In the genomic region with DNA sequence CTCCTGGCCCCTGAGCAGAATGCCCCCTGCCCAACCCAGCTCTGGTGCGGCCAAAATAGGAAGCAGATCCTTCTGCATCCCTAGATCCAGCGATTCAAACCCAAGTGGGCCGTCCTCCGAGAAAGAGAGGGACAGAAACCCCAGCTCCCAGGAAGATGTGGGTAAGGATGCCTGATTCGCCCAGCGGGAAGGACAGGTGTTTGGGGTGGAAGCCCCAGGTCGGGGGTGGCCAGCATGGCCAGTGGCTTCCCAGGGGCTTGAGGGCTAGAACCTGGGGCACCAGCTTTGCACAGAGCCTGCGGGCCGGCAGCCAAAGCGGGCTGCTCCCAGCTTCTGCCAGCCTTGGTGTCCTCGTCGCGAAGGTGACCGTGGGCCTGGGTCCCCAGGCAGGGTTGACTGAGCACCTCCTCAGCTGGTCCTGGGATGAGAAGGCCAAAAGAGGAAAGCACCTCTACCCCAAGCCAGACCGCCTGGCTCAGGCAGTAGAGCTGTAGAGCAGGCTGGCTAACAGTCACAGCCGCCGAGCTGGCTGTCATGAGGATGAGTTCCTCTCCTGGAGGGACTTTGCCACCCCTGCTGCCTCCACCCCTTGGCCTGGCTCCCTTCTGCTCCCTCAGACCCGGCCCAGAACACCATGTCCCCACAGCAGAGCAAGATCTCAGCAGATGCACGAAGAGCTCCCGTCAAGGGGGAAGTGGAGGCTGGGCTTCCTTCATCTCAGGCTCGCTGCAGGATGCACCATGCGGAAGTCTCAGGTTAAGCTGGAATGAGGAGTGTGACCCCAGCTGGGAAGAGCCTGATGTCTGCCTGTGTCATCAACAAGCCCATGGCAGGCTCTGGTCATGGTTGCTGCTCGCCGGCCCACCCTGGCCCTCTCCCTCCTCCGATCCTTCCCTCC, we compare ENCODE assay signal across 19 cellular contexts. TPM values are rescaled to one million over a fixed set of nuclear protein-coding genes. Genes with fewer than 3 reads are reported as not detected.
DNase-seq lines count a peak whose midpoint lies in the region; ATAC-seq and TF ChIP-seq lines count a peak whose summit lies in the region.
"Had no signal": no experiment of that assay in that cellular context is flagged by ENCODE, and none has a peak within 500 bp of the region (broad histone marks: within the 10 kb centered on the region; RNA-seq: fewer than 3 reads in every experiment).

No MANE protein-coding gene starts in this region.

- CTCF ChIA-PET in activated CD4-positive, alpha-beta T cell treated with anti-CD3 and anti-CD28 coated beads for 36 hours (lab: Charles Lee) = no interaction called here

- H3K4me1 ChIP-seq in H9 (ENCODE audit: insufficient read depth, low read length) (no peaks in the 10 kb centered on the region), spleen (no peaks in the 10 kb centered on the region)
- H3K4me1 ChIP-seq: A549, Caco-2 had no signal

- H4K8ac ChIP-seq in H9 (replicated peaks; ENCODE audit: insufficient read length, low read depth, low read length) = no peak overlapping the region

- ATAC-seq in activated CD4-positive, alpha-beta T cell treated with anti-CD3 and anti-CD28 coated beads for 36 hours = no peak
- no peak for ATAC-seq in GM19328 (IDR thresholded peaks at IDR 0.05; ENCODE audit: unreplicated experiment)
- ATAC-seq: Right ventricle myocardium inferior had no signal

- no peak overlapping the region for H2BK20ac ChIP-seq in H9 (ENCODE audit: low read depth, low read length, poor library complexity, severe bottlenecking)

- H3K23ac ChIP-seq in H9 (ENCODE audit: insufficient read length, low read depth, low read length) = no peak overlapping the region

- no CpG with 5 or more reads among the region's 25 CpGs for WGBS in H9 (ENCODE audit: extremely low coverage, insufficient read length, low lambda C conversion rate)
- 65 to 80% (median 75%) methylated on average over 10 to 25 of the region's 25 CpGs for WGBS in spleen, 5 donors

- no peak for TF ChIP-seq CTCF in H9 (conservative IDR thresholded peaks at IDR 0.05)
- no peak for TF ChIP-seq CTCF in spleen (IDR thresholded peaks at IDR 0.05 in 8 of 11, conservative IDR thresholded peaks at IDR 0.05 in 3 of 11)

- no peak overlapping the region for H2BK120ac ChIP-seq in H9 (ENCODE audit: low read depth, low read length, poor library complexity, severe bottlenecking)

- no peak overlapping the region for H3T11ph ChIP-seq in H9 (ENCODE audit: low read length)

- H3K27me3 Mint-ChIP-seq in H9 (ENCODE audit: low read depth) = peaks cover 23% of the 10 kb centered on the region
- H3K27me3 Mint-ChIP-seq in activated CD4-positive, alpha-beta T cell treated with anti-CD3 and anti-CD28 coated beads for 36 hours = no peaks in the 10 kb centered on the region

- no peaks in the 10 kb centered on the region for H3K27me3 ChIP-seq in H9 (ENCODE audit: insufficient read depth, low read length)
- peaks cover 0 to 38% (median 0%) of the 10 kb centered on the region in 7 donors for H3K27me3 ChIP-seq in spleen (replicated peaks in 1 of 7)
- H3K27me3 ChIP-seq: MG63 had no signal

- no peak overlapping the region for H2BK12ac ChIP-seq in H9 (ENCODE audit: insufficient read length, low read depth, low read length)

- peak overlapping the region; percentile 37; the same call in 1 of the 2 replicates for H3K14ac ChIP-seq in H9 (ENCODE audit: insufficient read depth, low read length)

- H3K36me3 ChIP-seq in spleen = no peaks in the 10 kb centered on the region
- H3K36me3 ChIP-seq: MG63 had no signal

- H3K4me2 ChIP-seq in H9 (ENCODE audit: insufficient read depth, insufficient read length, low read length) = no peak overlapping the region
- H3K4me2 ChIP-seq: A549 had no signal

- POLR2A ChIA-PET in activated CD4-positive, alpha-beta T cell treated with anti-CD3 and anti-CD28 coated beads for 36 hours (lab: Charles Lee) = no interaction called here

- H3K4ac ChIP-seq in H9 (ENCODE audit: low read depth, low read length) = no peak overlapping the region

- peak overlapping the region in 1 of 3 experiments; percentile 76; a peak in 1 of 7 replicates for H3K27ac Mint-ChIP-seq in H9
- no peak overlapping the region for H3K27ac Mint-ChIP-seq in activated CD4-positive, alpha-beta T cell treated with anti-CD3 and anti-CD28 coated beads for 36 hours

- TF ChIP-seq POLR2A in spleen (IDR thresholded peaks at IDR 0.05) = no peak

- DNase-seq in H9 = peak; percentile 26
- peak; percentile 36 for DNase-seq in ecto neural progenitor cell (ENCODE audit: low spot score)
- DNase-seq in mesenteric fat pad (ENCODE audit: low spot score) = peak; percentile 83
- peak; percentile 40 for DNase-seq in spleen
- DNase-seq in globus pallidus (ENCODE audit: low spot score) = no peak
- no peak for DNase-seq in activated CD4-positive, alpha-beta T cell treated with anti-CD3 and anti-CD28 coated beads for 36 hours
- DNase-seq: DMS153, IMR-90, Karpas-422, MG63, NCI-H1092, NCI-H1694, NCI-H510A treated with DMSO at 0.1 percent for 48 hours had no signal

- H3K9me3 ChIP-seq in H9 (ENCODE audit: control insufficient read depth, low read depth, low read length) (no peaks in the 10 kb centered on the region), spleen (peaks cover 0 to 16% (median 6%) of the 10 kb centered on the region in 8 donors)
- H3K9me3 ChIP-seq: A549, Caco-2, MG63 had no signal

- H2AFZ ChIP-seq in H9 (ENCODE audit: low read length) = no peak overlapping the region

- H3K79me2 ChIP-seq in H9 (ENCODE audit: insufficient read depth, low read length) = no peaks in the 10 kb centered on the region

- no peaks in the 10 kb centered on the region for H3K36me3 Mint-ChIP-seq in H9 (ENCODE audit: insufficient read depth in 1 of 3, low read depth in 3 of 3)
- no peaks in the 10 kb centered on the region for H3K36me3 Mint-ChIP-seq in activated CD4-positive, alpha-beta T cell treated with anti-CD3 and anti-CD28 coated beads for 36 hours (ENCODE audit: low read depth)

- H3K56ac ChIP-seq in H9 (ENCODE audit: insufficient read length, low read depth, low read length) = no peak overlapping the region

- no peak overlapping the region for H3K4me3 ChIP-seq in spleen
- H3K4me3 ChIP-seq: A549, MG63 had no signal

- H3K79me1 ChIP-seq in H9 (ENCODE audit: insufficient read depth, low read depth, low read length, poor library complexity, severe bottlenecking) = no peaks in the 10 kb centered on the region

- H4K91ac ChIP-seq in H9 (ENCODE audit: insufficient read length, low read depth, low read length) = no peak overlapping the region

- no peaks in the 10 kb centered on the region for H3K23me2 ChIP-seq in H9 (ENCODE audit: insufficient read length, low read depth, low read length, poor library complexity, severe bottlenecking)

- no peak overlapping the region for H4K5ac ChIP-seq in H9 (ENCODE audit: insufficient read length, low read depth, low read length)

- H2AK5ac ChIP-seq in H9 (ENCODE audit: insufficient read length, low read length) = no peak overlapping the region

- H3K9ac ChIP-seq in H9 (ENCODE audit: extremely low read depth, insufficient read length, low read length) = no peak overlapping the region

- peaks cover 0 to 7% of the 10 kb centered on the region in 2 experiments; a peak in 2 of 5 replicates for H3K9me3 Mint-ChIP-seq in H9
- peaks cover 5% of the 10 kb centered on the region for H3K9me3 Mint-ChIP-seq in activated CD4-positive, alpha-beta T cell treated with anti-CD3 and anti-CD28 coated beads for 36 hours (ENCODE audit: low read depth)

- intact Hi-C loops in spleen (cut with DNase I; ENCODE audit: low total_unique reads) = no loop called here
- intact Hi-C loops in activated CD4-positive, alpha-beta T cell treated with anti-CD3 and anti-CD28 coated beads for 36 hours (cut with DNase I, micrococcal nuclease) = no loop called here

- no peaks in the 10 kb centered on the region for H4K20me1 ChIP-seq in H9 (ENCODE audit: control insufficient read depth, insufficient read depth, insufficient read length)

- H3K27ac ChIP-seq in H9 (ENCODE audit: insufficient read length, low read depth, low read length) = no peak overlapping the region
- no peak overlapping the region for H3K27ac ChIP-seq in spleen
- H3K27ac ChIP-seq: A549, C4-2B had no signal

- H2BK5ac ChIP-seq in H9 (ENCODE audit: insufficient read length, low read length) = no peak overlapping the region

- H3K18ac ChIP-seq in H9 (ENCODE audit: insufficient read length, low read depth, low read length) = peak overlapping the region; percentile 54

- peak overlapping the region; percentile 30; the same call in 1 of the 2 replicates for H2BK15ac ChIP-seq in H9 (ENCODE audit: low read depth, low read length)

- H3K4me1 Mint-ChIP-seq in H9 = peaks cover 8 to 14% of the 10 kb centered on the region in 2 experiments
- no peaks in the 10 kb centered on the region for H3K4me1 Mint-ChIP-seq in activated CD4-positive, alpha-beta T cell treated with anti-CD3 and anti-CD28 coated beads for 36 hours

- no peak overlapping the region for H3K4me3 Mint-ChIP-seq in H9
- no peak overlapping the region for H3K4me3 Mint-ChIP-seq in activated CD4-positive, alpha-beta T cell treated with anti-CD3 and anti-CD28 coated beads for 36 hours

RNA-seq across cellular contexts. Expression of a gene that starts 59.9 kb away (rescaled TPM):
- 36.4 and 37.3 TPM in 2 replicates for total RNA-seq in H9 (2021)
- total RNA-seq in mesenteric fat pad = 9.7 TPM
- 1 to 10 TPM in 3 of 7 donors, under 1 TPM in 3, not detected in 1; 0.57 to 8.5 (median 1.2) TPM for total RNA-seq in spleen
- under 1 TPM; 0.11 to 0.96 (median 0.73) TPM for polyA plus RNA-seq in spleen
- total RNA-seq in activated CD4-positive, alpha-beta T cell treated with anti-CD3 and anti-CD28 coated beads for 36 hours = not detected
- total RNA-seq: HT-29 had no signal

Comparison
In these comparisons a context has a peak if more than half of its experiments do, and no peak if none do; other contexts are left out.
1. DNase-seq: peak in H9 (single experiment), ecto neural progenitor cell (single experiment), mesenteric fat pad (single experiment) and spleen (single experiment); none in globus pallidus (single experiment) and activated CD4-positive, alpha-beta T cell treated with anti-CD3 and anti-CD28 coated beads for 36 hours (single experiment).